1 cellular context compared by ENCODE assay signal in the genomic region with DNA sequence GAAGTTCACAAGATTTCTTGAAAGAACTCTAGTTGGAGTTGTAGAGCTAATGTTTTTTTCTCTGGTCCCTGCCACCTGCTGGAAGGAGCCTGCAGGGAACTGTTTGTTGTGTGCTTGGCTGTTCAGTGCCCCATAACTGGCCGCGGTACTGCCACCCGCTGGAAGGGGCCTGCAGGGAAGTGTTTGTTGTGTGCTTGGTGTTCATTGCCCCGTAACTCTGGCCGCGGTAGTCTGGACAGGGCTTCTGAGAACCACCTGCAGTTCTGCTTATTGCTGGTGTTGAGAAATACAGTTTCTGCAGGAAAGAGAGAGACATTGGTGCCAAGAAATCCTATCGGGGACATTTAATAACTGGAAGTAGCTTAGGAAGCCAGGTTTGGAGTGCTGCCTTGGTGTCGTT.
TF ChIP-seq lines count a peak whose summit lies in the region.

No MANE protein-coding gene starts in this region.

TF ChIP-seq in HepG2, 621 proteins besides CTCF, POLR2A, EP300 and RAD21 (continued from another document):
- TF ChIP-seq, protein P1, sequence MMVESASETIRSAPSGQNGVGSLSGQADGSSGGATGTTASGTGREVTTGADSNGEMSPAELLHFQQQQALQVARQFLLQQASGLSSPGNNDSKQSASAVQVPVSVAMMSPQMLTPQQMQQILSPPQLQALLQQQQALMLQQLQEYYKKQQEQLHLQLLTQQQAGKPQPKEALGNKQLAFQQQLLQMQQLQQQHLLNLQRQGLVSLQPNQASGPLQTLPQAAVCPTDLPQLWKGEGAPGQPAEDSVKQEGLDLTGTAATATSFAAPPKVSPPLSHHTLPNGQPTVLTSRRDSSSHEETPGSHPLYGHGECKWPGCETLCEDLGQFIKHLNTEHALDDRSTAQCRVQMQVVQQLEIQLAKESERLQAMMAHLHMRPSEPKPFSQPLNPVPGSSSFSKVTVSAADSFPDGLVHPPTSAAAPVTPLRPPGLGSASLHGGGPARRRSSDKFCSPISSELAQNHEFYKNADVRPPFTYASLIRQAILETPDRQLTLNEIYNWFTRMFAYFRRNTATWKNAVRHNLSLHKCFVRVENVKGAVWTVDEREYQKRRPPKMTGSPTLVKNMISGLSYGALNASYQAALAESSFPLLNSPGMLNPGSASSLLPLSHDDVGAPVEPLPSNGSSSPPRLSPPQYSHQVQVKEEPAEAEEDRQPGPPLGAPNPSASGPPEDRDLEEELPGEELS (CRISPR knock-in tag; IDR thresholded peaks at IDR 0.05), result peak; percentile 59; the same call in 1 of the 2 replicates
- TF ChIP-seq ZSCAN9 (CRISPR knock-in tag; IDR thresholded peaks at IDR 0.05; ENCODE audit: borderline replicate concordance) (0 out of 2 replicates have a peak, but pooled peaks have one; percentile 59), ZMYM3 (CRISPR knock-in tag; IDR thresholded peaks at IDR 0.05) (0 out of 2 replicates have a peak, but pooled peaks have one; percentile 46), ZNF781 (CRISPR knock-in tag; IDR thresholded peaks at IDR 0.05; ENCODE audit: borderline replicate concordance, not compliant biosample characterization) (no peak), BORCS8-MEF2B (CRISPR knock-in tag; IDR thresholded peaks at IDR 0.05) (peak; percentile 17; the same call in 1 of the 2 replicates), SRY (CRISPR knock-in tag; IDR thresholded peaks at IDR 0.05) (no peak), ZNF432 (CRISPR knock-in tag; IDR thresholded peaks at IDR 0.05; ENCODE audit: borderline replicate concordance) (no peak), ZNF331 (CRISPR knock-in tag; IDR thresholded peaks at IDR 0.05) (peak; percentile 48; the same call in 1 of the 2 replicates), ZFP36L1 (CRISPR knock-in tag; IDR thresholded peaks at IDR 0.05) (0 out of 2 replicates have a peak, but pooled peaks have one; percentile 29), MTF2 (CRISPR knock-in tag; IDR thresholded peaks at IDR 0.05; ENCODE audit: borderline replicate concordance) (no peak; the same call in 1 of the 2 replicates), NFYC (CRISPR knock-in tag; IDR thresholded peaks at IDR 0.05) (no peak), ARNT2 (CRISPR knock-in tag; IDR thresholded peaks at IDR 0.05; ENCODE audit: low read depth) (no peak), SMC3 (IDR thresholded peaks at IDR 0.05; ENCODE audit: low read length) (peak; percentile 88), RXRA (CRISPR knock-in tag; IDR thresholded peaks at IDR 0.05) (no peak), REPIN1 (CRISPR knock-in tag; IDR thresholded peaks at IDR 0.05; ENCODE audit: borderline replicate concordance, low read depth) (peak; percentile 80; the same call in 1 of the 2 replicates)
- TF ChIP-seq, protein P2, sequence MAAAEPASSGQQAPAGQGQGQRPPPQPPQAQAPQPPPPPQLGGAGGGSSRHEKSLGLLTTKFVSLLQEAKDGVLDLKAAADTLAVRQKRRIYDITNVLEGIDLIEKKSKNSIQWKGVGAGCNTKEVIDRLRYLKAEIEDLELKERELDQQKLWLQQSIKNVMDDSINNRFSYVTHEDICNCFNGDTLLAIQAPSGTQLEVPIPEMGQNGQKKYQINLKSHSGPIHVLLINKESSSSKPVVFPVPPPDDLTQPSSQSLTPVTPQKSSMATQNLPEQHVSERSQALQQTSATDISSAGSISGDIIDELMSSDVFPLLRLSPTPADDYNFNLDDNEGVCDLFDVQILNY (CRISPR knock-in tag; conservative IDR thresholded peaks at IDR 0.05), result no peak
- TF ChIP-seq, protein P3, sequence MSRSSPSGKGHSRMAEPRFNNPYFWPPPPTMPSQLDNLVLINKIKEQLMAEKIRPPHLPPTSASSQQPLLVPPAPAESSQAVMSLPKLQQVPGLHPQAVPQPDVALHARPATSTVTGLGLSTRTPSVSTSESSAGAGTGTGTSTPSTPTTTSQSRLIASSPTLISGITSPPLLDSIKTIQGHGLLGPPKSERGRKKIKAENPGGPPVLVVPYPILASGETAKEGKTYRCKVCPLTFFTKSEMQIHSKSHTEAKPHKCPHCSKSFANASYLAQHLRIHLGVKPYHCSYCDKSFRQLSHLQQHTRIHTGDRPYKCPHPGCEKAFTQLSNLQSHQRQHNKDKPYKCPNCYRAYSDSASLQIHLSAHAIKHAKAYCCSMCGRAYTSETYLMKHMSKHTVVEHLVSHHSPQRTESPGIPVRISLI (CRISPR knock-in tag; IDR thresholded peaks at IDR 0.05; ENCODE audit: borderline replicate concordance), result peak; percentile 69; the same call in 1 of the 2 replicates
- TF ChIP-seq, protein P4, sequence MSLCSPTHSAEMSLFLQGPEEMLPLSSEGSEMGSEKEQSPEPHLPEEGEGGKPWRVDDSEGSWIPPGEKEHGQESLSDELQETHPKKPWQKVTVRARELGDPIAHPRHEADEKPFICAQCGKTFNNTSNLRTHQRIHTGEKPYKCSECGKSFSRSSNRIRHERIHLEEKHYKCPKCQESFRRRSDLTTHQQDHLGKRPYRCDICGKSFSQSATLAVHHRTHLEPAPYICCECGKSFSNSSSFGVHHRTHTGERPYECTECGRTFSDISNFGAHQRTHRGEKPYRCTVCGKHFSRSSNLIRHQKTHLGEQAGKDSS (CRISPR knock-in tag; IDR thresholded peaks at IDR 0.05; ENCODE audit: borderline replicate concordance, low read depth), result peak; percentile 58; the same call in 1 of the 2 replicates
- TF ChIP-seq, protein P5, sequence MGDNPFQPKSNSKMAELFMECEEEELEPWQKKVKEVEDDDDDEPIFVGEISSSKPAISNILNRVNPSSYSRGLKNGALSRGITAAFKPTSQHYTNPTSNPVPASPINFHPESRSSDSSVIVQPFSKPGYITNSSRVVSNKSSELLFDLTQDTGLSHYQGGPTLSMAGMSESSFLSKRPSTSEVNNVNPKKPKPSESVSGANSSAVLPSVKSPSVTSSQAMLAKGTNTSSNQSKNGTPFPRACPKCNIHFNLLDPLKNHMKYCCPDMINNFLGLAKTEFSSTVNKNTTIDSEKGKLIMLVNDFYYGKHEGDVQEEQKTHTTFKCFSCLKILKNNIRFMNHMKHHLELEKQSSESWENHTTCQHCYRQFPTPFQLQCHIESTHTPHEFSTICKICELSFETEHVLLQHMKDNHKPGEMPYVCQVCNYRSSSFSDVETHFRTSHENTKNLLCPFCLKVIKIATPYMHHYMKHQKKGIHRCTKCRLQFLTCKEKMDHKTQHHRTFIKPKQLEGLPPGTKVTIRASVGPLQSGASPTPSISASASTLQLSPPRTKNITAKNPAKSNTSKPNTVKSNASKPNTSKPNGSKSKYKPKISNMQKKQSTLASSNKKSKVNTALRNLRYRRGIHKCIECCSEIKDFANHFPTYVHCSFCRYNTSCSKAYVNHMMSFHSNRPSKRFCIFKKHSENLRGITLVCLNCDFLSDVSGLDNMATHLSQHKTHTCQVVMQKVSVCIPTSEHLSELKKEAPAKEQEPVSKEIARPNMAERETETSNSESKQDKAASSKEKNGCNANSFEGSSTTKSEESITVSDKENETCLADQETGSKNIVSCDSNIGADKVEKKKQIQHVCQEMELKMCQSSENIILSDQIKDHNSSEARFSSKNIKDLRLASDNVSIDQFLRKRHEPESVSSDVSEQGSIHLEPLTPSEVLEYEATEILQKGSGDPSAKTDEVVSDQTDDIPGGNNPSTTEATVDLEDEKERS (CRISPR knock-in tag; IDR thresholded peaks at IDR 0.05), result peak; percentile 76; the same call in 1 of the 2 replicates
